Comparison of ENCODE assay signal across 27 cellular contexts in the genomic region with DNA sequence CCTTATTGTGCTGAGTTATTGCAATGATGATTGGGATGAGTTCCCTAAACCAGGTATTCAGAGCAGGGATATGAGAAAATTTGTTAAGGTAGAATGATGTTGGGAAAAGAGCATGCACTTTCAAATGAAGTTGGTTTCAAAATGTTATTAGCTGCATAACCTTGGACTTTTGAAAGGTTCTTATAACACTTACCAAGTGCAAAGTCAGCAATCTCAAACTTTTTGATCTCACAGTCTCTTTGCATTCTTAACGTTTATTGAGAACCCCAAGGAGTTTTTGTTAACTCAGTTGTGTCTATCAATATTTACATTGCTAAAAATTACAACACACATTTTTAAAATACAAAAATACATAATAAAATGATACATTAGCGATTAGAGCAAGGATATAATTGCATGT.
"Had no signal": no experiment of that assay in that cellular context is flagged by ENCODE, and none has a peak within 500 bp of the region (broad histone marks: within the 10 kb centered on the region; RNA-seq: fewer than 3 reads in every experiment).

No MANE protein-coding gene starts in this region.

- H3K27me3 ChIP-seq: stomach, suprapubic skin, testis, thyroid gland, tibial artery, tibial nerve, transverse colon, upper lobe of left lung, upper lobe of right lung, uterus, vagina had no signal

- H3K4me3 ChIP-seq: stomach, suprapubic skin, testis, thoracic aorta, thyroid gland, tibial artery, tibial nerve, transverse colon, upper lobe of left lung, upper lobe of right lung, uterus, vagina had no signal

- H3K9me3 ChIP-seq: suprapubic skin, testis, thyroid gland, transverse colon, upper lobe of right lung, uterus, vagina had no signal

- H3K36me3 ChIP-seq: stomach, suprapubic skin, thoracic aorta, thyroid gland, tibial artery, tibial nerve, transverse colon, upper lobe of left lung, upper lobe of right lung, uterus, vagina had no signal

- DNase-seq: stimulated activated CD4-positive, alpha-beta T cell treated with anti-CD3 and anti-CD28 coated beads, Interleukin-2, amount 100 ng/mL, for 48 hours; stimulated activated CD4-positive, alpha-beta T cell treated with anti-CD3 and anti-CD28 coated beads, Interleukin-4, amount 100 ng/mL, for 1 hour; stimulated activated CD4-positive, alpha-beta T cell treated with anti-CD3 and anti-CD28 coated beads, Interleukin-4, amount 100 ng/mL, for 24 hours; stimulated activated CD4-positive, alpha-beta T cell treated with anti-CD3 and anti-CD28 coated beads, Interleukin-4, amount 100 ng/mL, for 4 hours; stimulated activated CD8-positive, alpha-beta memory T cell treated with anti-CD3 and anti-CD28 coated beads, Interleukin-4, amount 100 ng/mL, for 48 hours; stimulated activated naive B cell treated with anti-CD40 and anti-IgM and Interleukin-4, amounts not matched to agents 10 μg/mL and 1 μg/mL and 100 μg/mL, for 72 hours; stimulated activated naive CD4-positive, alpha-beta T cell; stimulated activated naive CD4-positive, alpha-beta T cell treated with Interleukin-2 at 50 U/mL for 16 hours; stimulated activated naive CD8-positive, alpha-beta T cell treated with anti-CD3 and anti-CD28 coated beads, Interleukin-15, amount 100 ng/mL, for 72 hours; stimulated activated naive CD8-positive, alpha-beta T cell treated with anti-CD3 and anti-CD28 coated beads, Interleukin-15, Interleukin-2, amounts not matched to agents 100 U/mL and 50 U/mL, for 24 hours; stomach; substantia nigra; testis; thyroid gland; tibial artery; transverse colon; trophoblast cell; upper lobe of left lung; upper lobe of right lung; uterus had no signal

- H3K4me1 ChIP-seq: stomach, suprapubic skin, testis, thyroid gland, tibial artery, tibial nerve, transverse colon, upper lobe of left lung, upper lobe of right lung, uterus, vagina had no signal

- ATAC-seq: stimulated activated effector memory CD8-positive, alpha-beta T cell treated with anti-CD3 and anti-CD28 coated beads, Interleukin-12 subunit alpha, Interleukin-12 subunit beta, amount 100 ng/mL, for 72 hours; stimulated activated memory B cell treated with anti-CD40 and anti-IgM and Interleukin-4, amounts not matched to agents 10 μg/mL and 1 μg/mL and 100 μg/mL, for 72 hours; stimulated activated naive B cell treated with anti-CD40 and anti-IgM and Interleukin-4, amounts not matched to agents 10 μg/mL and 1 μg/mL and 100 μg/mL, for 72 hours; stimulated activated naive CD8-positive, alpha-beta T cell treated with anti-CD3 and anti-CD28 coated beads, Interleukin-15, amount 100 ng/mL, for 72 hours; stimulated activated naive CD8-positive, alpha-beta T cell treated with anti-CD3 and anti-CD28 coated beads, Interleukin-15, Interleukin-2, amounts not matched to agents 100 U/mL and 50 U/mL, for 24 hours; upper lobe of right lung had no signal

- FAIRE-seq: urothelium cell line had no signal

- H3K27ac ChIP-seq: stomach, suprapubic skin, testis, thoracic aorta, thyroid gland, tibial artery, tibial nerve, transverse colon, upper lobe of left lung, upper lobe of right lung, uterus, vagina had no signal
